In the genomic region with DNA sequence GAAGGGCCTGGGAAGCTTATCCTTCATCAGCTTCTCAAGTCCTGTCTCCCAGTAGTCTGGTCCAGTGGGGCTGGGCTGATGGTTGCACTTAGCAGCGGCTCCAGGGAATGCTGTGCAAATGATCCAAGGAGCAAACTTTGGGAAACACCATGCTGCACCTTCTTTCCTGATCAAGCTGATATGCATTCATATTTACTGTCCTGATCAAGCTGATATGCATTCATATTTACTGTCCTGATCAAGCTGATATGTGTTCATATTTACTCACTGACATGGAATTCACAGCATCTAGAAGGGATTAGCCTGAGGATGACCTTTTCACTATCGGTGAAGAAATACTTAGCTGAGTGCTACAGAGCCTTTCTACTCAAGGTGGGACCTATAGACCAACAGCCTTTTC, we compare ENCODE assay signal across 17 cellular contexts.
A peak's percentile ranks its signal among the peaks of the same experiment; 100 is the strongest.
DNase-seq lines count a peak whose midpoint lies in the region; ATAC-seq, FAIRE-seq and TF ChIP-seq lines count a peak whose summit lies in the region.
"Had no signal": no experiment of that assay in that cellular context is flagged by ENCODE, and none has a peak within 500 bp of the region (broad histone marks: within the 10 kb centered on the region; RNA-seq: fewer than 3 reads in every experiment).

No MANE protein-coding gene starts in this region.

- H3K36me3 Mint-ChIP-seq in activated naive CD4-positive, alpha-beta T cell treated with anti-CD3 and anti-CD28 coated beads for 36 hours (ENCODE audit: low read depth), result no peaks in the 10 kb centered on the region
- H3K36me3 Mint-ChIP-seq: CD14-positive monocyte; CD8-positive, alpha-beta T cell had no signal

- FAIRE-seq in urothelium cell line (lab: Jason Lieb, UNC), result peak; percentile 5
- FAIRE-seq: A204.1, GM12878 had no signal

- no peaks in the 10 kb centered on the region for H3K9me3 ChIP-seq in RWPE2 (ENCODE audit: severe bottlenecking)
- H3K9me3 ChIP-seq: HAP-1 had no signal

- no peaks in the 10 kb centered on the region for H3K4me1 ChIP-seq in RWPE2 (ENCODE audit: insufficient read depth, poor library complexity, severe bottlenecking)
- H3K4me1 ChIP-seq: HAP-1 had no signal

- peak; percentile 56; the same call in 2 of the 3 replicates for ATAC-seq in RWPE2 (ENCODE audit: low read depth)
- ATAC-seq: CD8-positive, alpha-beta T cell; GM12878 had no signal

- no peak overlapping the region for H3K27ac Mint-ChIP-seq in activated naive CD4-positive, alpha-beta T cell treated with anti-CD3 and anti-CD28 coated beads for 36 hours
- H3K27ac Mint-ChIP-seq: CD8-positive, alpha-beta T cell had no signal

- H3K9me3 Mint-ChIP-seq in activated naive CD4-positive, alpha-beta T cell treated with anti-CD3 and anti-CD28 coated beads for 36 hours, result peaks cover 7% of the 10 kb centered on the region

- H3K27me3 ChIP-seq in RWPE2 (ENCODE audit: insufficient read depth, poor library complexity, severe bottlenecking), result no peaks in the 10 kb centered on the region

- CTCF ChIA-PET in activated naive CD4-positive, alpha-beta T cell treated with anti-CD3 and anti-CD28 coated beads for 36 hours (lab: Charles Lee), result no interaction called here

- H3K36me3 ChIP-seq in RWPE2 (ENCODE audit: low read depth), result no peaks in the 10 kb centered on the region
- H3K36me3 ChIP-seq: HAP-1 had no signal

- TF ChIP-seq CTCF in RWPE2 (IDR thresholded peaks at IDR 0.05; ENCODE audit: poor library complexity, severe bottlenecking), result no peak

- no peak overlapping the region for H3K4me3 Mint-ChIP-seq in activated naive CD4-positive, alpha-beta T cell treated with anti-CD3 and anti-CD28 coated beads for 36 hours
- H3K4me3 Mint-ChIP-seq: CD14-positive monocyte; CD8-positive, alpha-beta T cell had no signal

- no peak overlapping the region for H3K27ac ChIP-seq in RWPE2 (ENCODE audit: poor library complexity, severe bottlenecking)
- H3K27ac ChIP-seq: GM23248 had no signal

- no peaks in the 10 kb centered on the region for H3K4me1 Mint-ChIP-seq in activated naive CD4-positive, alpha-beta T cell treated with anti-CD3 and anti-CD28 coated beads for 36 hours (ENCODE audit: low read depth)
- H3K4me1 Mint-ChIP-seq: CD14-positive monocyte had no signal

- intact Hi-C loops in activated naive CD4-positive, alpha-beta T cell treated with anti-CD3 and anti-CD28 coated beads for 36 hours (cut with micrococcal nuclease), result no loop called here

- no peaks in the 10 kb centered on the region for H3K27me3 Mint-ChIP-seq in activated naive CD4-positive, alpha-beta T cell treated with anti-CD3 and anti-CD28 coated beads for 36 hours (ENCODE audit: low read depth)

- H3K4me3 ChIP-seq in RWPE2 (ENCODE audit: severe bottlenecking), result no peak overlapping the region
- H3K4me3 ChIP-seq: GM12878, GM23248, HAP-1 had no signal

- DNase-seq in HCEC 1CT (peak; percentile 25), RWPE2 (ENCODE audit: low spot score) (no peak), amniotic epithelial cell (ENCODE audit: low read depth) (peak; percentile 61), urothelium cell line (ENCODE audit: low spot score) (no peak), GM03348 (ENCODE audit: low spot score) (no peak), NK-92 (lab: John Stamatoyannopoulos, UW; ENCODE audit: unreplicated experiment) (no peak)
- no peak for DNase-seq in activated naive CD4-positive, alpha-beta T cell treated with anti-CD3 and anti-CD28 coated beads for 36 hours
- DNase-seq: AML-193; Calu3; CD8-positive, alpha-beta T cell; DMS79 treated with DMSO at 0.1 percent for 48 hours; GF-D8; GM23248 had no signal

Comparison
In these comparisons a context has a peak if more than half of its experiments do, and no peak if none do; other contexts are left out.
1. DNase-seq: peak in HCEC 1CT (single experiment) and amniotic epithelial cell (single experiment); none in RWPE2 (single experiment), urothelium cell line (single experiment), GM03348 (single experiment), activated naive CD4-positive, alpha-beta T cell treated with anti-CD3 and anti-CD28 coated beads for 36 hours (single experiment) and NK-92 (single experiment).